24 cellular contexts compared by ENCODE assay signal in genomic region chr16:65023802-65024201, GRCh38.
A peak's percentile ranks its signal among the peaks of the same experiment; 100 is the strongest.
DNase-seq lines count a peak whose midpoint lies in the region; ATAC-seq and TF ChIP-seq lines count a peak whose summit lies in the region.
"Had no signal": no experiment of that assay in that cellular context is flagged by ENCODE, and none has a peak within 500 bp of the region (broad histone marks: within the 10 kb centered on the region; RNA-seq: fewer than 3 reads in every experiment).

No MANE protein-coding gene starts in this region.

- ATAC-seq in SK-N-SH treated with all-trans-retinoic acid at 6 μM for 48 hours, result no peak
- ATAC-seq: CD8-positive, alpha-beta T cell; PC-3; Right ventricle myocardium inferior had no signal

- in situ Hi-C loops in GM13977 (cut with MboI; ENCODE audit: low pct_unique_long_range_greater_than_20kb, low sequenced_read_pairs, unreplicated experiment), result no loop called here

- H3K9me2 ChIP-seq in SK-N-SH, result no peaks in the 10 kb centered on the region
- no peaks in the 10 kb centered on the region for H3K9me2 ChIP-seq in hepatocyte (replicated peaks; ENCODE audit: insufficient read depth)

- TF ChIP-seq CTCF in SK-N-SH (IDR thresholded peaks at IDR 0.05) (no peak), hepatocyte (IDR thresholded peaks at IDR 0.05; ENCODE audit: poor library complexity) (no peak), nephron progenitor cell (IDR thresholded peaks at IDR 0.05) (no peak), GM13977 (IDR thresholded peaks at IDR 0.05; ENCODE audit: extremely low read depth, insufficient read depth, missing control alignments) (no peak)

- no peak overlapping the region for H3K4me3 Mint-ChIP-seq in nephron progenitor cell
- H3K4me3 Mint-ChIP-seq: B cell; CD8-positive, alpha-beta T cell had no signal

- H2AFZ ChIP-seq in SK-N-SH (ENCODE audit: low read depth) (no peak overlapping the region), hepatocyte (no peak overlapping the region)

- CTCF ChIA-PET in SK-N-SH (lab: Yijun Ruan, JAX), result no interaction called here

- peaks cover 34% of the 10 kb centered on the region for H3F3A ChIP-seq in SK-N-SH (replicated peaks; ENCODE audit: insufficient read depth)

- TF ChIP-seq EP300 in SK-N-SH (IDR thresholded peaks at IDR 0.05; ENCODE audit: borderline replicate concordance in 1 of 2, low read depth in 1 of 2, low read length in 1 of 2), result no peak

- whole genome bisulfite sequencing in SK-N-SH (ENCODE audit: low lambda C conversion rate), result 86% methylated on average over 4 of the region's 4 CpGs
- WGBS in hepatocyte (ENCODE audit: low lambda C conversion rate, missing lambda C conversion rate), result 94% methylated on average over 4 of the region's 4 CpGs

- H3K4me2 ChIP-seq in SK-N-SH, result no peak overlapping the region
- H3K4me2 ChIP-seq in hepatocyte, result no peak overlapping the region

- H3K4me1 ChIP-seq in SK-N-SH (ENCODE audit: control insufficient read depth in 1 of 2, insufficient read depth in 2 of 2, low read depth in 1 of 2, low read length in 1 of 2) (peaks cover 5 to 13% of the 10 kb centered on the region in 2 experiments), hepatocyte (ENCODE audit: insufficient read depth) (no peaks in the 10 kb centered on the region)
- H3K4me1 ChIP-seq: SJCRH30 had no signal

- peak overlapping the region; percentile 58 to 85; a peak in 2 of 4 replicates for H3K27ac ChIP-seq in SK-N-SH (ENCODE audit: low read depth in 2 of 2, low read length in 1 of 2)
- H3K27ac ChIP-seq in hepatocyte, result peak overlapping the region; percentile 71
- H3K27ac ChIP-seq: 22Rv1, C4-2B, SJCRH30 had no signal

- peaks cover 3% of the 10 kb centered on the region for H3K27me3 Mint-ChIP-seq in nephron progenitor cell (ENCODE audit: low read depth, poor library complexity)
- H3K27me3 Mint-ChIP-seq: B cell had no signal

- H3K9me3 Mint-ChIP-seq in nephron progenitor cell, result peaks cover 19% of the 10 kb centered on the region

- POLR2A ChIA-PET in SK-N-SH (lab: Yijun Ruan, JAX), result no interaction called here

- peaks cover 89% of the 10 kb centered on the region for H3K36me3 Mint-ChIP-seq in nephron progenitor cell (ENCODE audit: low read depth)
- H3K36me3 Mint-ChIP-seq: CD8-positive, alpha-beta T cell had no signal

- H3K9me3 ChIP-seq in SK-N-SH, result no peaks in the 10 kb centered on the region
- H3K9me3 ChIP-seq in hepatocyte (ENCODE audit: low read depth), result no peaks in the 10 kb centered on the region
- H3K9me3 ChIP-seq: SJCRH30 had no signal

- H3K4me1 Mint-ChIP-seq in nephron progenitor cell, result peaks cover 13% of the 10 kb centered on the region
- H3K4me1 Mint-ChIP-seq: B cell had no signal

- H3K36me3 ChIP-seq in SK-N-SH (replicated peaks in 1 of 2; ENCODE audit: control insufficient read depth in 1 of 2, insufficient read depth in 2 of 2, low read length in 1 of 2) (peaks cover 10 to 35% of the 10 kb centered on the region in 2 experiments), hepatocyte (replicated peaks; ENCODE audit: insufficient read depth, low read depth) (no peaks in the 10 kb centered on the region)

- DNase-seq in SK-N-SH, result no peak
- DNase-seq in hepatocyte (ENCODE audit: low spot score), result no peak
- no peak for DNase-seq in nephron progenitor cell
- DNase-seq in iPS-NIHi7 (ENCODE audit: extremely low spot score), result no peak
- no peak for DNase-seq in NCI-H748 treated with DMSO at 0.1 percent for 48 hours (lab: John Stamatoyannopoulos, UW)
- DNase-seq in GM13977 (ENCODE audit: low spot score), result no peak
- DNase-seq: CD8-positive, alpha-beta T cell; DMS 273 treated with DMSO at 0.1 percent for 48 hours; DMS79; GF-D8; NCI-H1048; NCI-H1417; NCI-H1694 treated with DMSO at 0.1 percent for 48 hours; NCI-H2081; NCI-H2171 treated with DMSO at 0.1 percent for 48 hours; NCI-H524; NCI-H774; PC-3; SJCRH30 had no signal

- peak overlapping the region; percentile 50 for H3K27ac Mint-ChIP-seq in nephron progenitor cell
- H3K27ac Mint-ChIP-seq: B cell; CD8-positive, alpha-beta T cell had no signal

- H4K20me1 ChIP-seq in SK-N-SH (ENCODE audit: insufficient read depth) (peaks cover 64% of the 10 kb centered on the region), hepatocyte (ENCODE audit: insufficient read depth, poor library complexity, severe bottlenecking) (peaks cover 36% of the 10 kb centered on the region)

- TF ChIP-seq RAD21 in SK-N-SH (IDR thresholded peaks at IDR 0.05; ENCODE audit: low read length), result no peak

- H3K4me3 ChIP-seq in SK-N-SH (ENCODE audit: low read depth in 2 of 2, low read length in 1 of 2), result no peak overlapping the region
- H3K4me3 ChIP-seq in hepatocyte, result no peak overlapping the region
- H3K4me3 ChIP-seq: SJCRH30 had no signal

- H3K27me3 ChIP-seq in SK-N-SH (ENCODE audit: insufficient read depth) (no peaks in the 10 kb centered on the region), hepatocyte (no peaks in the 10 kb centered on the region)
- H3K27me3 ChIP-seq: SJCRH30 had no signal

- H3K79me2 ChIP-seq in SK-N-SH (ENCODE audit: insufficient read depth) (peaks cover 95% of the 10 kb centered on the region), hepatocyte (peaks cover 88% of the 10 kb centered on the region)

- no peak overlapping the region for H3K9ac ChIP-seq in SK-N-SH

TF ChIP-seq in SK-N-SH, 30 proteins besides CTCF, POLR2A, EP300 and RAD21:
- TF ChIP-seq MXI1 (IDR thresholded peaks at IDR 0.05; ENCODE audit: low read depth, low read length), result no peak
- TF ChIP-seq SIN3A (IDR thresholded peaks at IDR 0.05; ENCODE audit: borderline replicate concordance, low read depth, low read length), result no peak
- TF ChIP-seq NFIC (IDR thresholded peaks at IDR 0.05; ENCODE audit: borderline replicate concordance), result no peak
- no peak for TF ChIP-seq MEF2A (IDR thresholded peaks at IDR 0.05; ENCODE audit: borderline replicate concordance, low read depth)
- TF ChIP-seq TCF12 (IDR thresholded peaks at IDR 0.05), result no peak
- no peak for TF ChIP-seq POLR2AphosphoS5 (IDR thresholded peaks at IDR 0.05; ENCODE audit: low read depth, low read length)
- no peak for TF ChIP-seq EZH2phosphoT487 (IDR thresholded peaks at IDR 0.05; ENCODE audit: borderline replicate concordance, low read depth)
- TF ChIP-seq CHD2 (IDR thresholded peaks at IDR 0.05; ENCODE audit: low read length, partially characterized antibody), result no peak
- TF ChIP-seq FOSL2 (IDR thresholded peaks at IDR 0.05; ENCODE audit: borderline replicate concordance, low read depth), result no peak
- no peak for TF ChIP-seq TEAD4 (IDR thresholded peaks at IDR 0.05; ENCODE audit: borderline replicate concordance, insufficient read depth)

TF ChIP-seq in SK-N-SH treated with all-trans-retinoic acid at 6 μM for 48 hours, 23 proteins besides CTCF, POLR2A, EP300 and RAD21:
- TF ChIP-seq ZNF8 (CRISPR knock-in tag; IDR thresholded peaks at IDR 0.05) (no peak), CSDC2 (CRISPR knock-in tag; IDR thresholded peaks at IDR 0.05) (no peak), ZFP3 (CRISPR knock-in tag; IDR thresholded peaks at IDR 0.05) (no peak), ARNTL (CRISPR knock-in tag; IDR thresholded peaks at IDR 0.05; ENCODE audit: borderline replicate concordance, low read depth) (no peak), ESRRG (CRISPR knock-in tag; IDR thresholded peaks at IDR 0.05) (no peak)
- TF ChIP-seq, protein P1, sequence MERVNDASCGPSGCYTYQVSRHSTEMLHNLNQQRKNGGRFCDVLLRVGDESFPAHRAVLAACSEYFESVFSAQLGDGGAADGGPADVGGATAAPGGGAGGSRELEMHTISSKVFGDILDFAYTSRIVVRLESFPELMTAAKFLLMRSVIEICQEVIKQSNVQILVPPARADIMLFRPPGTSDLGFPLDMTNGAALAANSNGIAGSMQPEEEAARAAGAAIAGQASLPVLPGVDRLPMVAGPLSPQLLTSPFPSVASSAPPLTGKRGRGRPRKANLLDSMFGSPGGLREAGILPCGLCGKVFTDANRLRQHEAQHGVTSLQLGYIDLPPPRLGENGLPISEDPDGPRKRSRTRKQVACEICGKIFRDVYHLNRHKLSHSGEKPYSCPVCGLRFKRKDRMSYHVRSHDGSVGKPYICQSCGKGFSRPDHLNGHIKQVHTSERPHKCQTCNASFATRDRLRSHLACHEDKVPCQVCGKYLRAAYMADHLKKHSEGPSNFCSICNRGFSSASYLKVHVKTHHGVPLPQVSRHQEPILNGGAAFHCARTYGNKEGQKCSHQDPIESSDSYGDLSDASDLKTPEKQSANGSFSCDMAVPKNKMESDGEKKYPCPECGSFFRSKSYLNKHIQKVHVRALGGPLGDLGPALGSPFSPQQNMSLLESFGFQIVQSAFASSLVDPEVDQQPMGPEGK (CRISPR knock-in tag; IDR thresholded peaks at IDR 0.05; ENCODE audit: borderline replicate concordance), result no peak
TF ChIP-seq in SK-N-SH treated with all-trans-retinoic acid at 6 μM for 48 hours: peak in this region for 0.
